Comparison of ENCODE assay signal across 11 cellular contexts in genomic region chr3:138781012-138781470, GRCh38. TPM values are rescaled to one million over a fixed set of nuclear protein-coding genes. Genes with fewer than 3 reads are reported as not detected.
DNase-seq lines count a peak whose midpoint lies in the region; ATAC-seq, FAIRE-seq and TF ChIP-seq lines count a peak whose summit lies in the region.
"Had no signal": no experiment of that assay in that cellular context is flagged by ENCODE, and none has a peak within 500 bp of the region (broad histone marks: within the 10 kb centered on the region; RNA-seq: fewer than 3 reads in every experiment).

No MANE protein-coding gene starts in this region.

- peak; percentile 4 for DNase-seq in LNCaP clone FGC (ENCODE audit: low read depth)
- peak; percentile 8 to 16 for DNase-seq in activated T-helper 1 cell treated with anti-CD3 and anti-CD28 coated beads, Interleukin-2, amount 50 U/mL, for 16 hours (ENCODE audit: low read depth in 1 of 2, low spot score in 1 of 2)
- no peak for DNase-seq in pancreas
- no peak for DNase-seq in amniotic stem cell (lab: John Stamatoyannopoulos, UW)
- DNase-seq in anterior cingulate cortex (lab: John Stamatoyannopoulos, UW), result no peak
- DNase-seq in OCI-LY7 (ENCODE audit: low spot score), result no peak
- DNase-seq in T1000 (lab: John Stamatoyannopoulos, UW), result no peak
- DNase-seq: GF-D8; NCI-H226; stimulated activated naive B cell treated with anti-CD40 and anti-IgM and Interleukin-4, amounts not matched to agents 10 μg/mL and 1 μg/mL and 100 μg/mL, for 72 hours had no signal

- H3K27me3 ChIP-seq in pancreas, result no peaks in the 10 kb centered on the region

- intact Hi-C loops in pancreas (cut with DNase I), result no loop called here
- intact Hi-C loops in OCI-LY7 (cut with micrococcal nuclease; ENCODE audit: unreplicated experiment), result no loop called here

- peak; percentile 70 for ATAC-seq in GM19043 (IDR thresholded peaks at IDR 0.05; ENCODE audit: low read depth, unreplicated experiment)
- ATAC-seq in pancreas, result peak; percentile 53 to 80 (median 72)

- H3K27ac ChIP-seq in pancreas (no peak overlapping the region), OCI-LY7 (ENCODE audit: low read depth, low read length, poor library complexity, severe bottlenecking) (no peak overlapping the region)

- H3K36me3 ChIP-seq in pancreas (no peaks in the 10 kb centered on the region), OCI-LY7 (ENCODE audit: insufficient read depth, low read length) (peaks cover 4% of the 10 kb centered on the region)

- no peak for TF ChIP-seq CTCF in LNCaP clone FGC (IDR thresholded peaks at IDR 0.05; ENCODE audit: control insufficient read depth, extremely low read depth, insufficient read depth)
- no peak for TF ChIP-seq CTCF in pancreas (IDR thresholded peaks at IDR 0.05)
- no peak for TF ChIP-seq CTCF in OCI-LY7 (conservative IDR thresholded peaks at IDR 0.05; ENCODE audit: low read length)

- no peak overlapping the region for H2AFZ ChIP-seq in OCI-LY7 (ENCODE audit: low read length)

- H3K4me3 ChIP-seq in LNCaP clone FGC (ENCODE audit: low read depth, low read length) (no peak overlapping the region), pancreas (no peak overlapping the region), OCI-LY7 (ENCODE audit: low read depth, low read length, poor library complexity, severe bottlenecking) (no peak overlapping the region)

- H3K79me2 ChIP-seq in OCI-LY7 (ENCODE audit: insufficient read depth, low read depth, low read length), result no peaks in the 10 kb centered on the region

- POLR2A ChIA-PET in OCI-LY7 (lab: Charles Lee), result interaction anchor here (0.9 to 1.2 kb wide), 4 partner anchors 8 to 526 kb away, joined by 3 to 4 read pairs (median 3); no protein-coding TSS in a partner anchor

- H4K20me1 ChIP-seq in OCI-LY7 (ENCODE audit: insufficient read depth, low read length), result no peaks in the 10 kb centered on the region

- CTCF ChIA-PET in OCI-LY7 (lab: Charles Lee; ENCODE audit: unreplicated experiment), result no interaction called here

- no TSS peak for BruUV-seq in OCI-LY7 (replicated peaks; lab: Mats Ljungman, UMichigan)

- no peak overlapping the region for H3K4me2 ChIP-seq in OCI-LY7 (ENCODE audit: low read length)

- no peaks in the 10 kb centered on the region for H3K9me2 ChIP-seq in OCI-LY7 (ENCODE audit: insufficient read depth, low read length)

- no peak for FAIRE-seq in pancreas (lab: Jason Lieb, UNC)

- 54 to 58% methylated on average over 5 of the region's 5 CpGs for WGBS in pancreas, 2 donors

- H3K9me3 ChIP-seq in pancreas, result no peaks in the 10 kb centered on the region
- no peaks in the 10 kb centered on the region for H3K9me3 ChIP-seq in OCI-LY7 (ENCODE audit: low read length)

- H3K4me1 ChIP-seq in pancreas (peaks cover 0 to 4% (median 0%) of the 10 kb centered on the region in 3 donors), OCI-LY7 (ENCODE audit: insufficient read depth, low read length, poor library complexity, severe bottlenecking) (no peaks in the 10 kb centered on the region)

RNA-seq across cellular contexts. Expression of gene PIK3CB, which starts 53.7 kb away (rescaled TPM):
- total RNA-seq in pancreas (10 to 100 TPM; 23.0 to 36.4 (median 25.4) TPM), OCI-LY7 (2022) (22.5 and 23.6 TPM in 2 replicates)
- polyA plus RNA-seq in pancreas, result 1 to 10 TPM; 8.2 to 9.7 TPM
- total RNA-seq in OCI-LY7 (2014; rRNA removed; shearing (Covaris generic)), result 7.1 and 8.2 TPM in 2 replicates

Comparison
In these comparisons a context has a peak if more than half of its experiments do, and no peak if none do; other contexts are left out.
1. DNase-seq: peak in LNCaP clone FGC (single experiment) and activated T-helper 1 cell treated with anti-CD3 and anti-CD28 coated beads, Interleukin-2, amount 50 U/mL, for 16 hours (2 of 2); none in pancreas (0 of 6), amniotic stem cell (single experiment), anterior cingulate cortex (0 of 58), OCI-LY7 (single experiment) and T1000 (single experiment).